In the genomic region with DNA sequence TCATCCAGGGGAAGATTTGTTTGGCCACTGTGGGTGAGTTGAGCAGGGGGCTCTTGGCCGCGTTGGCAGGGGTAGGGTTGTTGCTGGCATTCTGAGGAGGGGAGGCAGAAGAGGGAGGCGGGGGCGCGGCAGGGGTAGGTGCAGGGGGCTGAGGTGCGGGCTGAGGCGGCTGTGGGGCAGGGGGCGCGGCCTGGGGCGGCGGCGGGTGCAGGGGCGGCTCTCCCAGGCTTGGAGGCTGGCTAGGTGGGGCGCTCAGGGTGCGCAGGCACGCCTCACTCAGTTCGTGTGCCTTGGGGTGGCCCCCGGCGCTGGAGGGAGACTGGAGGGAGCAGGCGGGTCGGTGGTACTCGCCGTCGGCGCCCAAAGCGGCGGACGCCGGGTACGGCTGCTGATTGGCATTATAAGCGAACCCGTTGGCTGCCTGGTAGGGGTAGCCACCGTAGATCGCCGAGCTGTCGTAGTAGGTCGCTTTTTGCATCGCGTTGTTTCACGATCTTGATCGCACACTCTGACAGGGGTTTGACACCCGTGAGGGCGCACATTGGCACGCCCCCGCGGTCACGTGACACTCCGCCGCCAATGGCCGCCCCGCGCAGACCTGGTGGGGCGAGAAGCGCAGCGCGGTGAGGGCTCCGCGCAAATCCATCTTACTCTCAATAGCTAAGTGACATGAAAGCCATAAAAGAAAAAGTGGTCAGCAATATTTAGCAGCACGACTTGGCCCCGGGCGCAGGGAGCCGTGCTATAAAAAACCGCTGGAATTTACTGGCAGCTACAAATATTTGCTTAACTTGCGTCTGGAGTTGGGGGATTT, we compare ENCODE assay signal across 9 cellular contexts. TPM values are rescaled to one million over a fixed set of nuclear protein-coding genes. Genes with fewer than 3 reads are reported as not detected.
DNase-seq lines count a peak whose midpoint lies in the region; ATAC-seq, FAIRE-seq and TF ChIP-seq lines count a peak whose summit lies in the region.
"Had no signal": no experiment of that assay in that cellular context is flagged by ENCODE, and none has a peak within 500 bp of the region (broad histone marks: within the 10 kb centered on the region; RNA-seq: fewer than 3 reads in every experiment).

No MANE protein-coding gene starts in this region.

- peak; percentile 16; the same call in 1 of the 2 replicates for TF ChIP-seq POLR2A in H54 (IDR thresholded peaks at IDR 0.05; ENCODE audit: low read depth, low read length)

- ATAC-seq in HG03095 (IDR thresholded peaks at IDR 0.05; ENCODE audit: unreplicated experiment), result no peak
- no peak for ATAC-seq in HG03196 (IDR thresholded peaks at IDR 0.05; ENCODE audit: unreplicated experiment)

- H3F3A ChIP-seq in smooth muscle cell (ENCODE audit: low read depth), result no peaks in the 10 kb centered on the region

- H3K27ac ChIP-seq in smooth muscle cell (ENCODE audit: low read depth), result no peak overlapping the region

- peaks cover 18% of the 10 kb centered on the region for H4K20me1 ChIP-seq in smooth muscle cell (ENCODE audit: low read depth)

- peak; percentile 91 for DNase-seq in H54 (ENCODE audit: insufficient read length, low spot score)
- peak; percentile 82 for DNase-seq in amniotic epithelial cell (ENCODE audit: low read depth)
- peak; percentile 72 for DNase-seq in iPS-NIHi11 (ENCODE audit: low spot score)
- DNase-seq in smooth muscle cell (lab: John Stamatoyannopoulos, UW; ENCODE audit: unreplicated experiment), result no peak
- no peak for DNase-seq in COR-L47 (lab: John Stamatoyannopoulos, UW)
- DNase-seq in NCI-H1417 treated with DMSO at 0.1 percent for 48 hours (lab: John Stamatoyannopoulos, UW), result no peak

- 6% methylated on average over 48 of the region's 64 CpGs for WGBS in smooth muscle cell (ENCODE audit: low lambda C conversion rate)

- no peak overlapping the region for H2AFZ ChIP-seq in smooth muscle cell (ENCODE audit: low read depth)

- H3K36me3 ChIP-seq in smooth muscle cell (ENCODE audit: low read depth), result no peaks in the 10 kb centered on the region

- H3K9me3 ChIP-seq in smooth muscle cell (replicated peaks; ENCODE audit: low read depth), result no peaks in the 10 kb centered on the region

- peaks cover 100% of the 10 kb centered on the region for H3K27me3 ChIP-seq in smooth muscle cell (ENCODE audit: low read depth)

- FAIRE-seq in H54 (lab: Jason Lieb, UNC), result no peak

- no peak overlapping the region for H3K9ac ChIP-seq in smooth muscle cell (ENCODE audit: low read depth)

- no peaks in the 10 kb centered on the region for H3K79me2 ChIP-seq in smooth muscle cell (ENCODE audit: low read depth)

- peak overlapping the region; percentile 24 for H3K4me3 ChIP-seq in smooth muscle cell

- H3K4me1 ChIP-seq in smooth muscle cell (ENCODE audit: low read depth), result peaks cover 11% of the 10 kb centered on the region

- peak overlapping the region; percentile 80 for H3K4me2 ChIP-seq in smooth muscle cell

- TF ChIP-seq CTCF in smooth muscle cell (IDR thresholded peaks at IDR 0.05; ENCODE audit: borderline replicate concordance, insufficient read depth, poor library complexity, severe bottlenecking), result no peak

RNA-seq across cellular contexts. Expression of gene HOXA2, which starts 7.9 kb away (rescaled TPM):
- total RNA-seq in smooth muscle cell, result not detected in 2 replicates
- polyA plus RNA-seq in smooth muscle cell, result not detected in 2 replicates

RNA-seq across cellular contexts. Expression of gene HOXA1, which starts 14.6 kb away (rescaled TPM):
- total RNA-seq in smooth muscle cell, result 0.40 TPM in 1 of 2 replicates, not detected in the other
- polyA plus RNA-seq in smooth muscle cell, result not detected in 2 replicates

RNA-seq across cellular contexts. Expression of gene HOXA4, which starts 20.2 kb away (rescaled TPM):
- 1.4 TPM in 1 of 2 replicates, not detected in the other for total RNA-seq in smooth muscle cell
- polyA plus RNA-seq in smooth muscle cell, result 0.22 TPM in 1 of 2 replicates, not detected in the other

RNA-seq across cellular contexts. Expression of gene HOXA5, which starts 33.1 kb away (rescaled TPM):
- total RNA-seq in smooth muscle cell, result 0.67 and 2.1 TPM in 2 replicates
- 0.11 and 0.98 TPM in 2 replicates for polyA plus RNA-seq in smooth muscle cell

RNA-seq across cellular contexts. Expression of gene HOXA6, which starts 37.2 kb away (rescaled TPM):
- total RNA-seq in smooth muscle cell, result 0.58 TPM in 1 of 2 replicates, not detected in the other
- 0.56 TPM in 1 of 2 replicates, not detected in the other for polyA plus RNA-seq in smooth muscle cell
- polyA plus RNA-seq: liver had no signal

Comparison
In these comparisons a context has a peak if more than half of its experiments do, and no peak if none do; other contexts are left out.
1. DNase-seq: peak in H54 (single experiment), amniotic epithelial cell (single experiment) and iPS-NIHi11 (single experiment); none in smooth muscle cell (single experiment), COR-L47 (single experiment) and NCI-H1417 treated with DMSO at 0.1 percent for 48 hours (single experiment).